ENCODE assay signal across 26 cellular contexts in genomic region chr4:162650166-162650565, GRCh38.
DNase-seq lines count a peak whose midpoint lies in the region; ATAC-seq, FAIRE-seq and TF ChIP-seq lines count a peak whose summit lies in the region.
"Had no signal": no experiment of that assay in that cellular context is flagged by ENCODE, and none has a peak within 500 bp of the region (broad histone marks: within the 10 kb centered on the region; RNA-seq: fewer than 3 reads in every experiment).

No MANE protein-coding gene starts in this region.

- no peak for FAIRE-seq in A549 (lab: Jason Lieb, UNC)
- FAIRE-seq: GM12878, GM12892, GM18507 had no signal

- no peak for TF ChIP-seq RAD21 in SK-N-SH (IDR thresholded peaks at IDR 0.05; ENCODE audit: low read length)
- no peak for TF ChIP-seq RAD21 in A549 (conservative IDR thresholded peaks at IDR 0.05 in 1 of 2, IDR thresholded peaks at IDR 0.05 in 1 of 2)

- TF ChIP-seq POLR2A in A549 (IDR thresholded peaks at IDR 0.05; ENCODE audit: low read length): no peak

- ATAC-seq in SK-N-SH treated with all-trans-retinoic acid at 6 μM for 48 hours (no peak), A549 (no peak)
- ATAC-seq: GM12878 had no signal

- peaks cover 16% of the 10 kb centered on the region for H3F3A ChIP-seq in SK-N-SH (replicated peaks; ENCODE audit: insufficient read depth)
- H3F3A ChIP-seq in smooth muscle cell (ENCODE audit: low read depth): no peaks in the 10 kb centered on the region

- H3K9ac ChIP-seq in SK-N-SH (no peak overlapping the region), OCI-LY3 (ENCODE audit: low read length) (no peak overlapping the region), smooth muscle cell (ENCODE audit: low read depth) (no peak overlapping the region)
- H3K9ac ChIP-seq: BLaER1 had no signal

- CTCF ChIA-PET in SK-N-SH (lab: Yijun Ruan, JAX) (interaction anchor here (1.3 kb wide), 1 partner anchor 10 kb away, joined by 4 read pairs; no protein-coding TSS in a partner anchor), A549 (lab: Yijun Ruan, JAX) (no interaction called here)

- H3K4me2 ChIP-seq in SK-N-SH (no peak overlapping the region), A549 (no peak overlapping the region), OCI-LY3 (ENCODE audit: low read length) (no peak overlapping the region), smooth muscle cell (no peak overlapping the region)
- H3K4me2 ChIP-seq: BLaER1 had no signal

- H3K27me3 ChIP-seq in SK-N-SH (ENCODE audit: insufficient read depth) (peaks cover 5% of the 10 kb centered on the region; the same call in 1 of the 2 replicates), OCI-LY3 (ENCODE audit: low read depth, low read length) (no peaks in the 10 kb centered on the region), smooth muscle cell (ENCODE audit: low read depth) (no peaks in the 10 kb centered on the region)
- H3K27me3 ChIP-seq: BE2C, BLaER1 had no signal

- 0 out of 2 replicates have a peak, but pooled peaks cover 4% of the 10 kb centered on the region for H3K9me3 ChIP-seq in SK-N-SH
- no peaks in the 10 kb centered on the region for H3K9me3 ChIP-seq in A549
- H3K9me3 ChIP-seq in OCI-LY3 (ENCODE audit: insufficient read depth, low read length): no peaks in the 10 kb centered on the region
- H3K9me3 ChIP-seq in smooth muscle cell (replicated peaks; ENCODE audit: low read depth): no peaks in the 10 kb centered on the region
- H3K9me3 ChIP-seq: BE2C, BLaER1 had no signal

- 0 out of 2 replicates have a peak overlapping the region, but pooled peaks have one; percentile 30 for H2AFZ ChIP-seq in SK-N-SH (ENCODE audit: low read depth)
- H2AFZ ChIP-seq in OCI-LY3 (ENCODE audit: low read depth, low read length): 0 out of 2 replicates have a peak overlapping the region, but pooled peaks have one; percentile 7
- H2AFZ ChIP-seq in smooth muscle cell (ENCODE audit: low read depth): peak overlapping the region; percentile 46

- H3K9me2 ChIP-seq in SK-N-SH: no peaks in the 10 kb centered on the region

- H3K36me3 ChIP-seq in SK-N-SH (replicated peaks in 1 of 2; ENCODE audit: control insufficient read depth in 1 of 2, insufficient read depth in 2 of 2, low read length in 1 of 2): no peaks in the 10 kb centered on the region
- no peaks in the 10 kb centered on the region for H3K36me3 ChIP-seq in OCI-LY3 (replicated peaks; ENCODE audit: low read depth, low read length)
- H3K36me3 ChIP-seq in smooth muscle cell (ENCODE audit: low read depth): no peaks in the 10 kb centered on the region
- H3K36me3 ChIP-seq: BE2C, BLaER1 had no signal

- H3K27ac ChIP-seq in SK-N-SH (ENCODE audit: low read depth in 2 of 2, low read length in 1 of 2) (no peak overlapping the region), A549 (no peak overlapping the region), OCI-LY3 (ENCODE audit: low read length) (no peak overlapping the region), smooth muscle cell (ENCODE audit: low read depth) (no peak overlapping the region)
- H3K27ac ChIP-seq: 22Rv1, BLaER1 had no signal

- H3K79me2 ChIP-seq in SK-N-SH (ENCODE audit: insufficient read depth) (no peaks in the 10 kb centered on the region), OCI-LY3 (ENCODE audit: low read length) (no peaks in the 10 kb centered on the region), smooth muscle cell (ENCODE audit: low read depth) (no peaks in the 10 kb centered on the region)

- POLR2A ChIA-PET in SK-N-SH (lab: Yijun Ruan, JAX): no interaction called here
- POLR2A ChIA-PET in A549 (lab: Yijun Ruan, JAX): no interaction called here

- 5% methylated on average over 1 of the region's 1 CpG for WGBS in SK-N-SH (ENCODE audit: low lambda C conversion rate)
- 26% methylated on average over 1 of the region's 1 CpG for WGBS in A549 (ENCODE audit: missing lambda C conversion rate)
- WGBS in smooth muscle cell (ENCODE audit: low lambda C conversion rate): 82% methylated on average over 1 of the region's 1 CpG

- no peaks in the 10 kb centered on the region for H4K20me1 ChIP-seq in SK-N-SH (ENCODE audit: insufficient read depth)
- no peaks in the 10 kb centered on the region for H4K20me1 ChIP-seq in OCI-LY3 (ENCODE audit: insufficient read depth, low read length)
- no peaks in the 10 kb centered on the region for H4K20me1 ChIP-seq in smooth muscle cell (ENCODE audit: low read depth)
- H4K20me1 ChIP-seq: BLaER1 had no signal

- H3K4me1 ChIP-seq in SK-N-SH (ENCODE audit: control insufficient read depth in 1 of 2, insufficient read depth in 2 of 2, low read depth in 1 of 2, low read length in 1 of 2): no peaks in the 10 kb centered on the region
- H3K4me1 ChIP-seq in A549: no peaks in the 10 kb centered on the region
- H3K4me1 ChIP-seq in OCI-LY3 (ENCODE audit: low read length): peaks cover 10% of the 10 kb centered on the region
- no peaks in the 10 kb centered on the region for H3K4me1 ChIP-seq in smooth muscle cell (ENCODE audit: low read depth)
- H3K4me1 ChIP-seq: BE2C, BLaER1 had no signal

- H3K4me3 ChIP-seq in SK-N-SH (ENCODE audit: low read depth in 2 of 2, low read length in 1 of 2): no peak overlapping the region
- H3K4me3 ChIP-seq in A549: no peak overlapping the region
- H3K4me3 ChIP-seq in OCI-LY3 (ENCODE audit: low read length): no peak overlapping the region
- H3K4me3 ChIP-seq in smooth muscle cell: no peak overlapping the region
- H3K4me3 ChIP-seq: BLaER1, GM12878 had no signal

- DNase-seq in SK-N-SH (no peak), A549 (ENCODE audit: low read depth in 1 of 2, low spot score in 1 of 2) (no peak), smooth muscle cell (lab: John Stamatoyannopoulos, UW; ENCODE audit: unreplicated experiment) (no peak), HuH-7 (ENCODE audit: low spot score) (no peak)
- DNase-seq in stimulated activated CD4-positive, alpha-beta T cell treated with anti-CD3 and anti-CD28 coated beads, Interleukin-4, amount 100 ng/mL, for 1 hour: no peak
- DNase-seq: ACHN; BE2C; C1 segment of cervical spinal cord; CD4-positive, alpha-beta memory T cell; CD4-positive, CD25-positive, alpha-beta regulatory T cell; CD8-positive, alpha-beta memory T cell; COR-L47; DMS 273 treated with DMSO at 0.1 percent for 48 hours; DMS153; DMS53; DMS79; DND-41; EL; GDM1 had no signal

- no peak for TF ChIP-seq EP300 in SK-N-SH (IDR thresholded peaks at IDR 0.05; ENCODE audit: borderline replicate concordance in 1 of 2, low read depth in 1 of 2, low read length in 1 of 2)
- TF ChIP-seq EP300 in A549 (IDR thresholded peaks at IDR 0.05): no peak

- TF ChIP-seq CTCF in SK-N-SH (IDR thresholded peaks at IDR 0.05) (no peak), A549 (IDR thresholded peaks at IDR 0.05) (no peak), OCI-LY3 (IDR thresholded peaks at IDR 0.05; ENCODE audit: low read depth, low read length) (no peak), smooth muscle cell (IDR thresholded peaks at IDR 0.05; ENCODE audit: borderline replicate concordance, insufficient read depth, poor library complexity, severe bottlenecking) (no peak)

TF ChIP-seq in SK-N-SH, 30 proteins besides CTCF, POLR2A, EP300 and RAD21 (continues in another document):
- TF ChIP-seq ELF1 (IDR thresholded peaks at IDR 0.05): no peak
- TF ChIP-seq NFIC (IDR thresholded peaks at IDR 0.05; ENCODE audit: borderline replicate concordance): no peak
- no peak for TF ChIP-seq MXI1 (IDR thresholded peaks at IDR 0.05; ENCODE audit: low read depth, low read length)
- TF ChIP-seq RCOR1 (IDR thresholded peaks at IDR 0.05; ENCODE audit: low read length): no peak
- no peak for TF ChIP-seq FOXJ3 (CRISPR knock-in tag; IDR thresholded peaks at IDR 0.05)

TF ChIP-seq in SK-N-SH treated with all-trans-retinoic acid at 6 μM for 48 hours, 23 proteins besides CTCF, POLR2A, EP300 and RAD21 (continues in another document):
- no peak for TF ChIP-seq CSRNP3 (CRISPR knock-in tag; IDR thresholded peaks at IDR 0.05)
- no peak for TF ChIP-seq ZFP30 (CRISPR knock-in tag; IDR thresholded peaks at IDR 0.05)
- TF ChIP-seq TCF4 (CRISPR knock-in tag; IDR thresholded peaks at IDR 0.05; ENCODE audit: borderline replicate concordance): no peak
- TF ChIP-seq GLIS3 (CRISPR knock-in tag; IDR thresholded peaks at IDR 0.05): no peak

TF ChIP-seq in A549, 52 proteins besides CTCF, POLR2A, EP300 and RAD21:
- TF ChIP-seq MAFK (IDR thresholded peaks at IDR 0.05; ENCODE audit: partially characterized antibody): peak; percentile 53
- no peak for TF ChIP-seq ELK1 (IDR thresholded peaks at IDR 0.05; ENCODE audit: low read depth, low read length)
